1 cellular context compared by ENCODE assay signal in genomic region chr15:70014860-70015490, GRCh38.
TF ChIP-seq lines count a peak whose summit lies in the region.

No MANE protein-coding gene starts in this region.

TF ChIP-seq in H1, 55 proteins besides CTCF, POLR2A, EP300 and RAD21 (continued from another document):
- TF ChIP-seq, protein P1, sequence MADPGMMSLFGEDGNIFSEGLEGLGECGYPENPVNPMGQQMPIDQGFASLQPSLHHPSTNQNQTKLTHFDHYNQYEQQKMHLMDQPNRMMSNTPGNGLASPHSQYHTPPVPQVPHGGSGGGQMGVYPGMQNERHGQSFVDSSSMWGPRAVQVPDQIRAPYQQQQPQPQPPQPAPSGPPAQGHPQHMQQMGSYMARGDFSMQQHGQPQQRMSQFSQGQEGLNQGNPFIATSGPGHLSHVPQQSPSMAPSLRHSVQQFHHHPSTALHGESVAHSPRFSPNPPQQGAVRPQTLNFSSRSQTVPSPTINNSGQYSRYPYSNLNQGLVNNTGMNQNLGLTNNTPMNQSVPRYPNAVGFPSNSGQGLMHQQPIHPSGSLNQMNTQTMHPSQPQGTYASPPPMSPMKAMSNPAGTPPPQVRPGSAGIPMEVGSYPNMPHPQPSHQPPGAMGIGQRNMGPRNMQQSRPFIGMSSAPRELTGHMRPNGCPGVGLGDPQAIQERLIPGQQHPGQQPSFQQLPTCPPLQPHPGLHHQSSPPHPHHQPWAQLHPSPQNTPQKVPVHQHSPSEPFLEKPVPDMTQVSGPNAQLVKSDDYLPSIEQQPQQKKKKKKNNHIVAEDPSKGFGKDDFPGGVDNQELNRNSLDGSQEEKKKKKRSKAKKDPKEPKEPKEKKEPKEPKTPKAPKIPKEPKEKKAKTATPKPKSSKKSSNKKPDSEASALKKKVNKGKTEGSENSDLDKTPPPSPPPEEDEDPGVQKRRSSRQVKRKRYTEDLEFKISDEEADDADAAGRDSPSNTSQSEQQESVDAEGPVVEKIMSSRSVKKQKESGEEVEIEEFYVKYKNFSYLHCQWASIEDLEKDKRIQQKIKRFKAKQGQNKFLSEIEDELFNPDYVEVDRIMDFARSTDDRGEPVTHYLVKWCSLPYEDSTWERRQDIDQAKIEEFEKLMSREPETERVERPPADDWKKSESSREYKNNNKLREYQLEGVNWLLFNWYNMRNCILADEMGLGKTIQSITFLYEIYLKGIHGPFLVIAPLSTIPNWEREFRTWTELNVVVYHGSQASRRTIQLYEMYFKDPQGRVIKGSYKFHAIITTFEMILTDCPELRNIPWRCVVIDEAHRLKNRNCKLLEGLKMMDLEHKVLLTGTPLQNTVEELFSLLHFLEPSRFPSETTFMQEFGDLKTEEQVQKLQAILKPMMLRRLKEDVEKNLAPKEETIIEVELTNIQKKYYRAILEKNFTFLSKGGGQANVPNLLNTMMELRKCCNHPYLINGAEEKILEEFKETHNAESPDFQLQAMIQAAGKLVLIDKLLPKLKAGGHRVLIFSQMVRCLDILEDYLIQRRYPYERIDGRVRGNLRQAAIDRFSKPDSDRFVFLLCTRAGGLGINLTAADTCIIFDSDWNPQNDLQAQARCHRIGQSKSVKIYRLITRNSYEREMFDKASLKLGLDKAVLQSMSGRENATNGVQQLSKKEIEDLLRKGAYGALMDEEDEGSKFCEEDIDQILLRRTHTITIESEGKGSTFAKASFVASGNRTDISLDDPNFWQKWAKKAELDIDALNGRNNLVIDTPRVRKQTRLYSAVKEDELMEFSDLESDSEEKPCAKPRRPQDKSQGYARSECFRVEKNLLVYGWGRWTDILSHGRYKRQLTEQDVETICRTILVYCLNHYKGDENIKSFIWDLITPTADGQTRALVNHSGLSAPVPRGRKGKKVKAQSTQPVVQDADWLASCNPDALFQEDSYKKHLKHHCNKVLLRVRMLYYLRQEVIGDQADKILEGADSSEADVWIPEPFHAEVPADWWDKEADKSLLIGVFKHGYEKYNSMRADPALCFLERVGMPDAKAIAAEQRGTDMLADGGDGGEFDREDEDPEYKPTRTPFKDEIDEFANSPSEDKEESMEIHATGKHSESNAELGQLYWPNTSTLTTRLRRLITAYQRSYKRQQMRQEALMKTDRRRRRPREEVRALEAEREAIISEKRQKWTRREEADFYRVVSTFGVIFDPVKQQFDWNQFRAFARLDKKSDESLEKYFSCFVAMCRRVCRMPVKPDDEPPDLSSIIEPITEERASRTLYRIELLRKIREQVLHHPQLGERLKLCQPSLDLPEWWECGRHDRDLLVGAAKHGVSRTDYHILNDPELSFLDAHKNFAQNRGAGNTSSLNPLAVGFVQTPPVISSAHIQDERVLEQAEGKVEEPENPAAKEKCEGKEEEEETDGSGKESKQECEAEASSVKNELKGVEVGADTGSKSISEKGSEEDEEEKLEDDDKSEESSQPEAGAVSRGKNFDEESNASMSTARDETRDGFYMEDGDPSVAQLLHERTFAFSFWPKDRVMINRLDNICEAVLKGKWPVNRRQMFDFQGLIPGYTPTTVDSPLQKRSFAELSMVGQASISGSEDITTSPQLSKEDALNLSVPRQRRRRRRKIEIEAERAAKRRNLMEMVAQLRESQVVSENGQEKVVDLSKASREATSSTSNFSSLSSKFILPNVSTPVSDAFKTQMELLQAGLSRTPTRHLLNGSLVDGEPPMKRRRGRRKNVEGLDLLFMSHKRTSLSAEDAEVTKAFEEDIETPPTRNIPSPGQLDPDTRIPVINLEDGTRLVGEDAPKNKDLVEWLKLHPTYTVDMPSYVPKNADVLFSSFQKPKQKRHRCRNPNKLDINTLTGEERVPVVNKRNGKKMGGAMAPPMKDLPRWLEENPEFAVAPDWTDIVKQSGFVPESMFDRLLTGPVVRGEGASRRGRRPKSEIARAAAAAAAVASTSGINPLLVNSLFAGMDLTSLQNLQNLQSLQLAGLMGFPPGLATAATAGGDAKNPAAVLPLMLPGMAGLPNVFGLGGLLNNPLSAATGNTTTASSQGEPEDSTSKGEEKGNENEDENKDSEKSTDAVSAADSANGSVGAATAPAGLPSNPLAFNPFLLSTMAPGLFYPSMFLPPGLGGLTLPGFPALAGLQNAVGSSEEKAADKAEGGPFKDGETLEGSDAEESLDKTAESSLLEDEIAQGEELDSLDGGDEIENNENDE (IDR thresholded peaks at IDR 0.05; ENCODE audit: insufficient replicate concordance, low read length): no peak
- TF ChIP-seq CBX8 (IDR thresholded peaks at IDR 0.05; ENCODE audit: borderline replicate concordance, low read depth, low read length) (no peak), SRF (IDR thresholded peaks at IDR 0.05; ENCODE audit: low read depth, low read length) (no peak), PHF8 (conservative IDR thresholded peaks at IDR 0.05; ENCODE audit: low read depth, low read length) (no peak), SIRT6 (IDR thresholded peaks at IDR 0.05; ENCODE audit: low read length) (no peak), CHD1 (IDR thresholded peaks at IDR 0.05; ENCODE audit: low read depth, low read length) (no peak), BCL11A (IDR thresholded peaks at IDR 0.05; ENCODE audit: low read depth in 2 of 2, low read length in 2 of 2) (no peak), BRCA1 (IDR thresholded peaks at IDR 0.05; ENCODE audit: low read depth, low read length) (no peak), SIN3A (conservative IDR thresholded peaks at IDR 0.05 in 1 of 2, IDR thresholded peaks at IDR 0.05 in 1 of 2; ENCODE audit: low read depth in 1 of 2, low read length in 2 of 2) (0 out of 4 replicates have a peak, but pooled peaks of 1 of the 2 experiments have one; percentile 38), EGR1 (IDR thresholded peaks at IDR 0.05; ENCODE audit: borderline replicate concordance, low read depth, low read length) (no peak), BACH1 (IDR thresholded peaks at IDR 0.05; ENCODE audit: low read length) (no peak), CHD2 (IDR thresholded peaks at IDR 0.05; ENCODE audit: low read length) (no peak), JUN (IDR thresholded peaks at IDR 0.05; ENCODE audit: low read depth, low read length) (no peak), KDM1A (IDR thresholded peaks at IDR 0.05; ENCODE audit: borderline replicate concordance, low read length) (0 out of 2 replicates have a peak, but pooled peaks have one; percentile 16), RBBP5 (IDR thresholded peaks at IDR 0.05; ENCODE audit: borderline replicate concordance, low read depth, low read length) (peak; percentile 53; the same call in 1 of the 2 replicates), TBP (IDR thresholded peaks at IDR 0.05; ENCODE audit: low read depth, low read length) (peak; percentile 82), MAFK (IDR thresholded peaks at IDR 0.05; ENCODE audit: low read depth, low read length) (no peak), SP1 (IDR thresholded peaks at IDR 0.05; ENCODE audit: low read depth, low read length) (no peak), HDAC6 (IDR thresholded peaks at IDR 0.05; ENCODE audit: low read depth, low read length) (no peak), HDAC2 (IDR thresholded peaks at IDR 0.05; ENCODE audit: borderline replicate concordance in 1 of 2, low read depth in 2 of 2, low read length in 2 of 2) (0 out of 4 replicates have a peak, but pooled peaks have one; percentile 31 to 52), POLR2AphosphoS5 (IDR thresholded peaks at IDR 0.05; ENCODE audit: low read depth, low read length) (peak; percentile 34; the same call in 1 of the 2 replicates), RNF2 (IDR thresholded peaks at IDR 0.05; ENCODE audit: borderline replicate concordance, low read depth, low read length, missing control alignments, poor library complexity, severe bottlenecking) (no peak)
